ENCODE assay signal across 20 cellular contexts in the genomic region with DNA sequence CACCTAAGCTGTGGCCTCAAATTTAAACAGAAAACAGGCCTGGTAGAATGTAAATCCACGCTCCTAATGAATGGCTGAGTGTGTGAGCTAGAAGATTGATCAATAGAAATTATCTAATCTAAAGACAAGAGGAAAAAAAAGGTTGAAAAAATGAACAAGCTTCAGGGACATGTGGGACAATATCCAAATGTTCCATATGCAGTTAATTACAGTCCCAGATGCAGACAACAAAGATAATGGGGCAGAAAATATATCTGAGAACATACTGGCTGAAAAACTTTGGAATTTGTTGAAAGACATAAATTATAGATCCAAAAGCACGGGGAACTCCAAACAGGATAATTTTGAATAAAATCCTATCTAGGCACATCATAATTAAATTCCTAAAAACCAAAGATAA.
"Had no signal": no experiment of that assay in that cellular context is flagged by ENCODE, and none has a peak within 500 bp of the region (broad histone marks: within the 10 kb centered on the region; RNA-seq: fewer than 3 reads in every experiment).

No MANE protein-coding gene starts in this region.

- H3K27ac ChIP-seq: coronary artery, dorsolateral prefrontal cortex, esophagus muscularis mucosa, gastrocnemius medialis, heart right ventricle, left lung, lower lobe of right lung had no signal

- H3K4me3 ChIP-seq: coronary artery, dorsolateral prefrontal cortex, esophagus muscularis mucosa, gastrocnemius medialis, heart right ventricle, left lung, lower lobe of right lung, mucosa of descending colon had no signal

- H3K27me3 ChIP-seq: left lung had no signal

- ATAC-seq: gastrocnemius medialis; heart right ventricle; left cardiac atrium; left lung; left ventricle myocardium superior; lower lobe of right lung; mucosa of descending colon; naive thymus-derived CD8-positive, alpha-beta T cell had no signal

- H3K9me3 ChIP-seq: esophagus muscularis mucosa, gastrocnemius medialis, heart right ventricle, left lung, lower lobe of right lung, mucosa of descending colon had no signal

- H3K4me1 ChIP-seq: esophagus muscularis mucosa, heart right ventricle, left lung, lower lobe of right lung had no signal

- DNase-seq: dermis blood vessel endothelial cell; dorsolateral prefrontal cortex; effector CD4-positive, alpha-beta T cell; effector memory CD4-positive, alpha-beta T cell; foreskin melanocyte; gastrocnemius medialis; glutamatergic neuron; head of caudate nucleus; heart right ventricle; hippocampal formation; left cardiac atrium; left lung; left ventricle myocardium superior; lower lobe of right lung; mesenchymal stem cell; mucosa of descending colon; naive B cell; naive thymus-derived CD8-positive, alpha-beta T cell had no signal

- H3K36me3 ChIP-seq: esophagus muscularis mucosa, gastrocnemius medialis, heart right ventricle, left lung, lower lobe of right lung had no signal
